Comparison of ENCODE assay signal across 28 cellular contexts in the genomic region with DNA sequence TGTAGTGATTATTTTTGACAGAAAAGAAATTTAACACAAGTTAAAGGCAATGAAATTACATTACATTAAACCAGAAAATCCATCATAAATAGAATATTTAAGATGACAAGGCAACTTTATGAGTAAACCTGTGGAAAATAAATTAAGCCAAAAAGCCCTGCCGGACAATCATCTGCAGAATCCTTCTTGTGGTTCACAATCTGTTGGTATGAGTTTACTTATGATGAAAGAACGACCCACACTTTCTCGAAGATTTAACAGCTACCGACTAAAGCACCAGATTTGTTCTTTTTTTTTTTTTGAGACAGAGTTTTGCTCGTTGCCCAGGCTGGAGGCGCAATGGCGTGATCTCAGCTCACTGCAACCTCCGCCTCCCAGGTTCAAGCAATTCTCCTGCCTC.
"Had no signal": no experiment of that assay in that cellular context is flagged by ENCODE, and none has a peak within 500 bp of the region (broad histone marks: within the 10 kb centered on the region; RNA-seq: fewer than 3 reads in every experiment).

No MANE protein-coding gene starts in this region.

- H3K36me3 ChIP-seq: ovary had no signal

- H3K4me3 ChIP-seq: left ventricle myocardium inferior, lung, neural progenitor cell, ovary, right atrium auricular region, right lobe of liver, smooth muscle cell, tibial nerve, vagina had no signal

- H3K36me3 Mint-ChIP-seq: natural killer cell had no signal

- H3K4me1 ChIP-seq: left ventricle myocardium inferior, neural progenitor cell, right lobe of liver, vagina had no signal

- H3K27ac ChIP-seq: left ventricle myocardium inferior, neural progenitor cell, neutrophil, ovary, right atrium auricular region, right lobe of liver, tibial nerve, vagina had no signal

- H3K27ac Mint-ChIP-seq: immature natural killer cell; mesothelial cell of epicardium; natural killer cell; nephron progenitor cell; neural progenitor cell; stimulated activated memory B cell treated with anti-CD40 and anti-IgM and Interleukin-4, amounts not matched to agents 10 μg/mL and 1 μg/mL and 100 μg/mL, for 72 hours; stimulated activated naive CD8-positive, alpha-beta T cell treated with anti-CD3 and anti-CD28 coated beads, Interleukin-15, amount 100 ng/mL, for 72 hours; type B pancreatic cell had no signal

- H3K4me1 Mint-ChIP-seq: immature natural killer cell; mesothelial cell of epicardium; naive B cell; natural killer cell; nephron progenitor cell; neural progenitor cell; stimulated activated memory B cell treated with anti-CD40 and anti-IgM and Interleukin-4, amounts not matched to agents 10 μg/mL and 1 μg/mL and 100 μg/mL, for 72 hours; stimulated activated naive CD8-positive, alpha-beta T cell treated with anti-CD3 and anti-CD28 coated beads, Interleukin-15, amount 100 ng/mL, for 72 hours had no signal

- ATAC-seq: natural killer cell; right lobe of liver; stimulated activated memory B cell treated with anti-CD40 and anti-IgM and Interleukin-4, amounts not matched to agents 10 μg/mL and 1 μg/mL and 100 μg/mL, for 72 hours; stimulated activated naive CD8-positive, alpha-beta T cell treated with anti-CD3 and anti-CD28 coated beads, Interleukin-15, amount 100 ng/mL, for 72 hours had no signal

- H3K9me3 Mint-ChIP-seq: immature natural killer cell; mesothelial cell of epicardium; naive B cell; natural killer cell; nephron progenitor cell; neural progenitor cell; stimulated activated memory B cell treated with anti-CD40 and anti-IgM and Interleukin-4, amounts not matched to agents 10 μg/mL and 1 μg/mL and 100 μg/mL, for 72 hours; stimulated activated naive CD8-positive, alpha-beta T cell treated with anti-CD3 and anti-CD28 coated beads, Interleukin-15, amount 100 ng/mL, for 72 hours; type B pancreatic cell had no signal

- H3K27me3 Mint-ChIP-seq: naive B cell; progenitor cell of endocrine pancreas; stimulated activated memory B cell treated with anti-CD40 and anti-IgM and Interleukin-4, amounts not matched to agents 10 μg/mL and 1 μg/mL and 100 μg/mL, for 72 hours; stimulated activated naive CD8-positive, alpha-beta T cell treated with anti-CD3 and anti-CD28 coated beads, Interleukin-15, amount 100 ng/mL, for 72 hours; type B pancreatic cell had no signal

- H3K27me3 ChIP-seq: neural progenitor cell, neutrophil, ovary, right atrium auricular region, right lobe of liver, tibial nerve, vagina had no signal

- H3K4me3 Mint-ChIP-seq: immature natural killer cell; mesothelial cell of epicardium; naive B cell; natural killer cell; nephron progenitor cell; neural progenitor cell; stimulated activated memory B cell treated with anti-CD40 and anti-IgM and Interleukin-4, amounts not matched to agents 10 μg/mL and 1 μg/mL and 100 μg/mL, for 72 hours; stimulated activated naive CD8-positive, alpha-beta T cell treated with anti-CD3 and anti-CD28 coated beads, Interleukin-15, amount 100 ng/mL, for 72 hours; type B pancreatic cell had no signal

- H2AFZ ChIP-seq: neural progenitor cell had no signal

- DNase-seq: hypothalamus; immature natural killer cell; islet precursor cell; left ventricle myocardium inferior; naive B cell; natural killer cell; nephron progenitor cell; occipital lobe; ovary; right lobe of liver; stimulated activated CD4-positive, alpha-beta T cell treated with anti-CD3 and anti-CD28 coated beads, Interleukin-1b, Interleukin-23, amount 100 ng/mL, for 48 hours; stimulated activated CD4-positive, alpha-beta T cell treated with anti-CD3 and anti-CD28 coated beads, Interleukin-2, amount 100 ng/mL, for 48 hours; stimulated activated CD4-positive, alpha-beta T cell treated with anti-CD3 and anti-CD28 coated beads, Interleukin-4, amount 100 ng/mL, for 4 hours; stimulated activated CD8-positive, alpha-beta memory T cell treated with anti-CD3 and anti-CD28 coated beads, Interleukin-4, amount 100 ng/mL, for 48 hours; stimulated activated naive CD4-positive, alpha-beta T cell treated with Interleukin-2 at 50 U/mL for 16 hours; stimulated activated naive CD8-positive, alpha-beta T cell treated with anti-CD3 and anti-CD28 coated beads, Interleukin-15, amount 100 ng/mL, for 72 hours; substantia nigra had no signal

- H3K9ac ChIP-seq: neural progenitor cell had no signal

- H3K4me2 ChIP-seq: neural progenitor cell, smooth muscle cell had no signal

- H3K9me3 ChIP-seq: left ventricle myocardium inferior, neutrophil, ovary, right atrium auricular region, right lobe of liver, tibial nerve, vagina had no signal
